Comparison of ENCODE assay signal across 8 cellular contexts in the genomic region with DNA sequence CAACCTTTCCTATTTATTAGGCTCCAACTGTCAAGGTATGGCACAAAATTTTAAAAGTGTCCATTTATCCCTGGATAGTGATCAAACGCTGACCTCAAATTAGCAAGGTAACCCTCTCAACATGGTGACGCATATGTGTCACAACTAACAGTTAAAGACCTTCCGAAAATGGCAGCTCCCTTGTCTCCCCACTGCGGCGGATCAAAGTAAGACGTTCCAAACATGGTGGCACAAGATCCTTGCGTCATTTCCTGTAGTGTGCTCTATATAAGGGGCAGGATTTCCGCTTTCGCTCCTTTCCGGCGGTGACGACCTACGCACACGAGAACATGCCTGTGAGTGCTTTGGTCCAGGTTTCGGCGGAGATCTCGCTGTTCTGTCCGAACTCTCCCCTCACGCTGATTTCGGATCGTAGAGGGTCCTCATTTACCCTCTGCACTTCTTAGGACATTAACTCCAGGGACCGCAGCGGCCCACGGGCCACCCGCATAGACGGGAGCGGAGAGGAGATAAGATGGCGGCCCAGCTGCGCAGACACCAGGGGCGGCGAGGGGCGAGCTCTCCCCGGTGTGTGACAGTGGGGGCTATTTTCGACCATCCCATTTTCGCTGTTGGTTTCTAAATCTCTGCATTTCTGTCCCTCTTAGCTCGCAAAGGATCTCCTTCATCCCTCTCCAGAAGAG. TPM values are rescaled to one million over a fixed set of nuclear protein-coding genes. Genes with fewer than 3 reads are reported as not detected.
DNase-seq lines count a peak whose midpoint lies in the region; ATAC-seq, FAIRE-seq and TF ChIP-seq lines count a peak whose summit lies in the region.

A gene (plus strand): TSS at position 295 of the 683 bp plus-strand sequence. CDS start 35 bp downstream, at position 330.

- peak; percentile 96 for DNase-seq in NCI-H2196 treated with DMSO at 0.1 percent for 48 hours (lab: John Stamatoyannopoulos, UW; ENCODE audit: unreplicated experiment)
- peak; percentile 89 to 96 for DNase-seq in breast epithelium (ENCODE audit: low spot score in 2 of 2)

- H3K27me3 ChIP-seq in breast epithelium = no peaks in the 10 kb centered on the region
- H3K27me3 ChIP-seq in skeletal muscle tissue (ENCODE audit: control insufficient read depth in 3 of 3, insufficient read depth in 3 of 3, low read length in 3 of 3) = no peaks in the 10 kb centered on the region

- peaks cover 8% of the 10 kb centered on the region in 2 donors for H3K4me1 ChIP-seq in breast epithelium
- H3K4me1 ChIP-seq in skeletal muscle tissue (ENCODE audit: control insufficient read depth in 3 of 3, insufficient read depth in 3 of 3, low read length in 3 of 3) = peaks cover 22 to 33% (median 23%) of the 10 kb centered on the region in 3 donors

- TF ChIP-seq POLR2A in breast epithelium (IDR thresholded peaks at IDR 0.05) = peak; percentile 99

- no peaks in the 10 kb centered on the region for H3K9me3 ChIP-seq in breast epithelium
- H3K9me3 ChIP-seq in iPS-18c (ENCODE audit: control insufficient read depth, insufficient read depth, low read length) = peaks cover 2% of the 10 kb centered on the region
- no peaks in the 10 kb centered on the region for H3K9me3 ChIP-seq in skeletal muscle tissue (ENCODE audit: control insufficient read depth in 3 of 3, low read length in 3 of 3)

- ATAC-seq in GM18861 (IDR thresholded peaks at IDR 0.05; ENCODE audit: unreplicated experiment) (peak; percentile 69), HG03108 (IDR thresholded peaks at IDR 0.05; ENCODE audit: unreplicated experiment) (peak; percentile 72)

- TF ChIP-seq CTCF in VCaP (conservative IDR thresholded peaks at IDR 0.05) (no peak), breast epithelium (IDR thresholded peaks at IDR 0.05) (peak in 2 of 3 donors; percentile 18 to 20)

- H3K4me3 ChIP-seq in breast epithelium (peak within 1 kb of the TSS; percentile 69 to 86 (median 85)), iPS-18c (ENCODE audit: insufficient read depth, low read depth, low read length) (peak within 1 kb of the TSS; percentile 93), skeletal muscle tissue (ENCODE audit: low read length in 3 of 3) (peak within 1 kb of the TSS; percentile 76 to 99 (median 97))

- H3K27ac ChIP-seq in VCaP (peak within 1 kb of the TSS; percentile 94), breast epithelium (peak within 1 kb of the TSS; percentile 94 to 96), skeletal muscle tissue (ENCODE audit: low read depth, low read length) (peak within 1 kb of the TSS; percentile 87)

- H3K36me3 ChIP-seq in breast epithelium (no peaks in the 10 kb centered on the region), skeletal muscle tissue (ENCODE audit: control insufficient read depth in 3 of 3, insufficient read depth in 3 of 3, low read length in 3 of 3) (peaks cover 19 to 37% (median 25%) of the 10 kb centered on the region in 3 donors)

- intact Hi-C loops in breast epithelium (cut with DNase I; ENCODE audit: low total_unique reads) = no loop called here

- peak within 1 kb of the TSS; percentile 85 to 99 (median 97) for H3K9ac ChIP-seq in skeletal muscle tissue (ENCODE audit: low read depth in 1 of 3, low read length in 3 of 3)

- FAIRE-seq in A204.1 (lab: Jason Lieb, UNC) = peak; percentile 90

RNA-seq across cellular contexts. Expression of the gene that starts here (rescaled TPM):
- total RNA-seq in breast epithelium = 1,000 to 10,000 TPM; 2,845 to 3,909 (median 3,226) TPM
- 4,210 TPM for total RNA-seq in skeletal muscle tissue

Comparison
In these comparisons a context has a peak if more than half of its experiments do, and no peak if none do; other contexts are left out.
1. Peak in every context shown above with its lines: DNase-seq, ATAC-seq, H3K4me3 ChIP-seq and H3K27ac ChIP-seq.